In genomic region chr19:53431399-53432087, GRCh38 we compare ENCODE assay signal across 8 cellular contexts. TPM values are rescaled to one million over a fixed set of nuclear protein-coding genes. Genes with fewer than 3 reads are reported as not detected.
DNase-seq lines count a peak whose midpoint lies in the region; ATAC-seq, FAIRE-seq and TF ChIP-seq lines count a peak whose summit lies in the region.

TSS of gene ZNF761 (plus strand) at chr19:53431984. CDS start at chr19:53447269, 15,285 bp downstream.

- H3K4me2 ChIP-seq in astrocyte (ENCODE audit: low read length), result peak within 1 kb of the TSS; percentile 97

- peak within 1 kb of the TSS; percentile 98 for H3K4me3 Mint-ChIP-seq in astrocyte (ENCODE audit: unreplicated experiment)

- peak within 1 kb of the TSS; percentile 70 for H3K27ac ChIP-seq in astrocyte (ENCODE audit: low read depth, low read length)
- H3K27ac ChIP-seq in aorta (ENCODE audit: low read depth in 1 of 2, low read length in 2 of 2), result peak within 1 kb of the TSS in 1 of 2 donors; percentile 31

- no peaks in the 10 kb centered on the region for H3K27me3 Mint-ChIP-seq in astrocyte (ENCODE audit: low read depth, unreplicated experiment)

- H3K9me3 ChIP-seq in astrocyte (ENCODE audit: insufficient read depth, low read depth, low read length) (no peaks in the 10 kb centered on the region), aorta (ENCODE audit: control insufficient read depth, low read length) (peaks cover 2% of the 10 kb centered on the region)

- 1% methylated on average over 46 of the region's 46 CpGs for WGBS in aorta, 2 donors

- peak within 1 kb of the TSS; percentile 92 for H3K27ac Mint-ChIP-seq in astrocyte (ENCODE audit: unreplicated experiment)

- TF ChIP-seq CTCF in astrocyte (IDR thresholded peaks at IDR 0.05; ENCODE audit: insufficient read depth, low read depth, low read length), result no peak

- no peak for FAIRE-seq in astrocyte (lab: Jason Lieb, UNC)

- peaks cover 12% of the 10 kb centered on the region for H3K79me2 ChIP-seq in astrocyte (ENCODE audit: insufficient read depth, low read length)

- H3K4me1 Mint-ChIP-seq in astrocyte (ENCODE audit: low read depth, unreplicated experiment), result peaks cover 3% of the 10 kb centered on the region

- no peaks in the 10 kb centered on the region for H3K9me3 Mint-ChIP-seq in astrocyte (ENCODE audit: unreplicated experiment)

- peaks cover 5% of the 10 kb centered on the region for H3K36me3 ChIP-seq in astrocyte (ENCODE audit: insufficient read depth, low read length)
- peaks cover 0 to 2% of the 10 kb centered on the region in 2 donors for H3K36me3 ChIP-seq in aorta (ENCODE audit: control insufficient read depth in 1 of 2, insufficient read depth in 2 of 2, low read length in 1 of 2)

- peak; percentile 75 for ATAC-seq in GM18499 (IDR thresholded peaks at IDR 0.05; ENCODE audit: insufficient read depth, unreplicated experiment)
- ATAC-seq in HG02885 (IDR thresholded peaks at IDR 0.05; ENCODE audit: poor library complexity, unreplicated experiment), result peak; percentile 94
- peak; percentile 100 for ATAC-seq in aorta (ENCODE audit: low FRiP score)

- H3K36me3 Mint-ChIP-seq in astrocyte (ENCODE audit: low read depth, unreplicated experiment), result peaks cover 4% of the 10 kb centered on the region

- no peaks in the 10 kb centered on the region for H4K20me1 ChIP-seq in astrocyte (ENCODE audit: insufficient read depth, low read length)

- intact Hi-C loops in aorta (cut with DNase I), result loop anchor here (5.0 to 10.0 kb wide), 3 partner anchors 36 to 234 kb away; partner anchors contain the start of gene ZNF813 (in 1 of the 2)

- peak within 1 kb of the TSS; percentile 96 for H2AFZ ChIP-seq in astrocyte (ENCODE audit: low read depth, low read length)

- H3K9ac ChIP-seq in astrocyte (ENCODE audit: low read length), result peak within 1 kb of the TSS; percentile 92

- H3K4me3 ChIP-seq in astrocyte (ENCODE audit: insufficient read depth, low read depth, low read length) (peak within 1 kb of the TSS; percentile 93), aorta (ENCODE audit: low read length in 2 of 2) (peak within 1 kb of the TSS; percentile 57 to 78)

- peak; percentile 71 for DNase-seq in NCI-H1694 treated with DMSO at 0.1 percent for 48 hours (lab: John Stamatoyannopoulos, UW)
- peak; percentile 93 to 99 (median 95) for DNase-seq in T-helper 2 cell
- DNase-seq in astrocyte (ENCODE audit: low read depth), result peak; percentile 65
- DNase-seq in hepatic stellate cell (ENCODE audit: low spot score), result peak; percentile 87
- peak; percentile 79 for DNase-seq in renal cortical epithelial cell (ENCODE audit: low read depth)
- peak; percentile 96 to 99 for DNase-seq in aorta

- H3K27me3 ChIP-seq in astrocyte (ENCODE audit: insufficient read depth, low read length), result no peaks in the 10 kb centered on the region
- no peaks in the 10 kb centered on the region for H3K27me3 ChIP-seq in aorta (ENCODE audit: control insufficient read depth in 1 of 2, insufficient read depth in 2 of 2, low read length in 1 of 2)

- H3K4me1 ChIP-seq in astrocyte (ENCODE audit: insufficient read depth, low read length) (peaks cover 4% of the 10 kb centered on the region), aorta (ENCODE audit: control insufficient read depth in 1 of 2, insufficient read depth in 2 of 2, low read length in 2 of 2) (no peaks in the 10 kb centered on the region)

RNA-seq across cellular contexts. Expression of gene ZNF761, which starts in this region (rescaled TPM):
- total RNA-seq in astrocyte (10.3 and 11.3 TPM in 2 replicates), renal cortical epithelial cell (13.0 and 25.5 TPM in 2 replicates), aorta (10 to 100 TPM in 1 of 2 donors, 1 to 10 TPM in 1; 9.5 to 10.2 TPM)
- polyA plus RNA-seq in aorta, result 1 to 10 TPM; 4.5 to 8.0 TPM
